Comparison of ENCODE assay signal across 24 cellular contexts in the genomic region with DNA sequence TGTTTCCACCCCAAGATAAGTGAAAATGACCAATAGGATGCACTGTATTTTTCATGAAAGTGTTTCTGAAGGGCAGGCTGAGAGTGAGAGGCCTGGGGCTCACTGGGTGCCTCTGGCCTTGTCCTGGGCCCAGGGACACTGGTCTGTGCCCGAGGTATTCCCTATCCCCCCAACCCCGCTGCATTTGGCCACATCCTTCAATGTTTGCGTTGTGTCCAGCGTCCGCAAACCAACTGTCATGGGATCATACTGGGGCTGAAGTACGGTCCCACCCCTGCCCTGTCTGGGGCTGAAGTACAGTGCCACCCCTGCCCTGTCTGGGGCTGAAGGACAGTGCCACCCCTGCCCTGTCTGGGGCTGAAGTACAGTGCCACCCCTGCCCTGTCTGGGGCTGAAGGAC. TPM values are rescaled to one million over a fixed set of nuclear protein-coding genes. Genes with fewer than 3 reads are reported as not detected.
DNase-seq lines count a peak whose midpoint lies in the region; ATAC-seq, FAIRE-seq and TF ChIP-seq lines count a peak whose summit lies in the region.
"Had no signal": no experiment of that assay in that cellular context is flagged by ENCODE, and none has a peak within 500 bp of the region (broad histone marks: within the 10 kb centered on the region; RNA-seq: fewer than 3 reads in every experiment).

No MANE protein-coding gene starts in this region.

- DNase-seq in activated CD8-positive, alpha-beta memory T cell treated with anti-CD3 and anti-CD28 coated beads, Interleukin-2, amount 10 ng/mL, durations not matched to agents 7 days and 5 days, result no peak
- no peak for DNase-seq in activated CD8-positive, alpha-beta memory T cell treated with anti-CD3 and anti-CD28 coated beads, Interleukin-2, amount 50 U/mL, for 4 hours
- DNase-seq in heart left ventricle, result peak in 2 of 5 donors; percentile 15 to 44
- DNase-seq in lower lobe of right lung, result peak; percentile 52
- DNase-seq in HTR-8/SVneo (ENCODE audit: insufficient read length, low spot score), result no peak
- DNase-seq: activated naive CD4-positive, alpha-beta T cell treated with Interleukin-2 at 50 U/mL for 16 hours; activated T-cell treated with anti-CD3 and anti-CD28 coated beads, Interleukin-2, amount 50 U/mL, for 4 hours; BE2C; cerebellar nuclear complex; DMS79; effector memory CD4-positive, alpha-beta T cell; HCEC 1CT; NCI-H1092; NCI-H82; OCI-M1; SHP77; stimulated activated CD4-positive, alpha-beta T cell treated with anti-CD3 and anti-CD28 coated beads, Interleukin-4, amount 100 ng/mL, for 1 hour; stimulated activated naive CD8-positive, alpha-beta T cell treated with anti-CD3 and anti-CD28 coated beads, Interleukin-15, Interleukin-2, amounts not matched to agents 100 U/mL and 50 U/mL, for 24 hours had no signal

- H3K36me3 Mint-ChIP-seq in activated CD8-positive, alpha-beta memory T cell treated with anti-CD3 and anti-CD28 coated beads, Interleukin-2, amount 10 ng/mL, durations not matched to agents 7 days and 5 days, result peaks cover 26% of the 10 kb centered on the region

- H3K27me3 ChIP-seq in heart left ventricle, result no peaks in the 10 kb centered on the region
- no peaks in the 10 kb centered on the region for H3K27me3 ChIP-seq in lower lobe of right lung (ENCODE audit: low read depth)
- H3K27me3 ChIP-seq: ascending aorta, BE2C, neural progenitor cell had no signal

- 73 to 90% (median 86%) methylated on average over 5 to 6 of the region's 6 CpGs for WGBS in heart left ventricle, 4 donors

- no peaks in the 10 kb centered on the region for H3K9me3 ChIP-seq in heart left ventricle
- H3K9me3 ChIP-seq in lower lobe of right lung, result no peaks in the 10 kb centered on the region
- H3K9me3 ChIP-seq: ascending aorta, BE2C had no signal

- CTCF ChIA-PET in activated CD8-positive, alpha-beta memory T cell treated with anti-CD3 and anti-CD28 coated beads, Interleukin-2, amount 10 ng/mL, durations not matched to agents 7 days and 5 days (lab: Charles Lee), result interaction anchor here (2.8 kb wide), 1 partner anchor 34 kb away, joined by 10 read pairs; no protein-coding TSS in a partner anchor

- no peak for ATAC-seq in activated CD8-positive, alpha-beta memory T cell treated with anti-CD3 and anti-CD28 coated beads, Interleukin-2, amount 10 ng/mL, durations not matched to agents 7 days and 5 days
- ATAC-seq in heart left ventricle (peak in 3 of 4 donors; percentile 11 to 16 (median 11)), lower lobe of right lung (no peak), HG03175 (IDR thresholded peaks at IDR 0.05; ENCODE audit: unreplicated experiment) (no peak), GM18519 (IDR thresholded peaks at IDR 0.05; ENCODE audit: low FRiP score, unreplicated experiment) (no peak)
- ATAC-seq: activated T-cell treated with anti-CD3 and anti-CD28 coated beads, Interleukin-2, amount 50 U/mL, for 4 hours; GM12878; stimulated activated naive CD8-positive, alpha-beta T cell treated with anti-CD3 and anti-CD28 coated beads, Interleukin-15, Interleukin-2, amounts not matched to agents 100 U/mL and 50 U/mL, for 24 hours had no signal

- H3K4me1 ChIP-seq in heart left ventricle (peaks cover 0 to 32% (median 0%) of the 10 kb centered on the region in 12 donors), lower lobe of right lung (peaks cover 16% of the 10 kb centered on the region)
- H3K4me1 ChIP-seq: ascending aorta, BE2C, neural progenitor cell had no signal

- H3K4me3 ChIP-seq in heart left ventricle (no peak overlapping the region), lower lobe of right lung (no peak overlapping the region)
- H3K4me3 ChIP-seq: ascending aorta, GM12878, neural progenitor cell had no signal

- TF ChIP-seq CTCF in heart left ventricle (IDR thresholded peaks at IDR 0.05), result no peak
- TF ChIP-seq CTCF in lower lobe of right lung (IDR thresholded peaks at IDR 0.05), result no peak

- H3K9me3 Mint-ChIP-seq in activated CD8-positive, alpha-beta memory T cell treated with anti-CD3 and anti-CD28 coated beads, Interleukin-2, amount 10 ng/mL, durations not matched to agents 7 days and 5 days (ENCODE audit: low read depth), result peaks cover 5% of the 10 kb centered on the region
- H3K9me3 Mint-ChIP-seq: activated T-cell treated with anti-CD3 and anti-CD28 coated beads, Interleukin-2, amount 50 U/mL, for 4 hours; neural progenitor cell had no signal

- no peaks in the 10 kb centered on the region for H3K27me3 Mint-ChIP-seq in activated CD8-positive, alpha-beta memory T cell treated with anti-CD3 and anti-CD28 coated beads, Interleukin-2, amount 10 ng/mL, durations not matched to agents 7 days and 5 days

- H3K36me3 ChIP-seq in heart left ventricle (peaks cover 0 to 90% (median 79%) of the 10 kb centered on the region in 9 donors), lower lobe of right lung (peaks cover 94% of the 10 kb centered on the region)
- H3K36me3 ChIP-seq: neural progenitor cell had no signal

- TF ChIP-seq POLR2A in heart left ventricle (IDR thresholded peaks at IDR 0.05), result no peak

- H3K27ac ChIP-seq in heart left ventricle (peak overlapping the region in 11 of 12 donors; percentile 29 to 91 (median 74)), lower lobe of right lung (peak overlapping the region; percentile 81), temporal lobe (ENCODE audit: low read depth, low read length) (peak overlapping the region; percentile 75)
- H3K27ac ChIP-seq: neural progenitor cell had no signal

- intact Hi-C loops in heart left ventricle (cut with DNase I) (no loop called here), lower lobe of right lung (cut with DNase I) (no loop called here)

- peak overlapping the region; percentile 49 for H3K27ac Mint-ChIP-seq in activated CD8-positive, alpha-beta memory T cell treated with anti-CD3 and anti-CD28 coated beads, Interleukin-2, amount 10 ng/mL, durations not matched to agents 7 days and 5 days
- H3K27ac Mint-ChIP-seq: neural progenitor cell had no signal

- FAIRE-seq in HTR-8/SVneo (lab: Jason Lieb, UNC), result no peak
- FAIRE-seq: GM12878 had no signal

- no peak overlapping the region for H3K4me3 Mint-ChIP-seq in activated CD8-positive, alpha-beta memory T cell treated with anti-CD3 and anti-CD28 coated beads, Interleukin-2, amount 10 ng/mL, durations not matched to agents 7 days and 5 days
- H3K4me3 Mint-ChIP-seq: activated T-cell treated with anti-CD3 and anti-CD28 coated beads, Interleukin-2, amount 50 U/mL, for 4 hours; neural progenitor cell had no signal

- no peaks in the 10 kb centered on the region for H3K4me1 Mint-ChIP-seq in activated CD8-positive, alpha-beta memory T cell treated with anti-CD3 and anti-CD28 coated beads, Interleukin-2, amount 10 ng/mL, durations not matched to agents 7 days and 5 days
- H3K4me1 Mint-ChIP-seq: neural progenitor cell had no signal

RNA-seq across cellular contexts. Expression of a gene that starts 22.0 kb away (rescaled TPM):
- under 1 TPM; 0.73 to 0.82 TPM for total RNA-seq in activated CD8-positive, alpha-beta memory T cell treated with anti-CD3 and anti-CD28 coated beads, Interleukin-2, amount 10 ng/mL, durations not matched to agents 7 days and 5 days
- total RNA-seq in heart left ventricle (under 1 TPM in 7 of 9 donors, not detected in 2; 0.30 to 0.93 (median 0.45) TPM), lower lobe of right lung (1.9 TPM), temporal lobe (3.4 TPM)
- under 1 TPM; 0.33 to 0.34 TPM for polyA plus RNA-seq in heart left ventricle
- total RNA-seq: ascending aorta had no signal

Comparison
In these comparisons a context has a peak if more than half of its experiments do, and no peak if none do; other contexts are left out.
1. ATAC-seq: peak in heart left ventricle (3 of 4); none in activated CD8-positive, alpha-beta memory T cell treated with anti-CD3 and anti-CD28 coated beads, Interleukin-2, amount 10 ng/mL, durations not matched to agents 7 days and 5 days (single experiment), lower lobe of right lung (0 of 2), HG03175 (single experiment) and GM18519 (single experiment).
2. Peak in every context shown above with its lines, with median percentiles within 50 percentile points of each other: H3K27ac ChIP-seq.